In genomic region chr12:123807670-123808069, GRCh38 we compare ENCODE assay signal across 20 cellular contexts. TPM values are rescaled to one million over a fixed set of nuclear protein-coding genes. Genes with fewer than 3 reads are reported as not detected.
DNase-seq lines count a peak whose midpoint lies in the region; ATAC-seq, FAIRE-seq and TF ChIP-seq lines count a peak whose summit lies in the region.
"Had no signal": no experiment of that assay in that cellular context is flagged by ENCODE, and none has a peak within 500 bp of the region (broad histone marks: within the 10 kb centered on the region; RNA-seq: fewer than 3 reads in every experiment).

No MANE protein-coding gene starts in this region.

- H2BK5ac ChIP-seq in H9 (ENCODE audit: insufficient read length, low read length) (no peak overlapping the region), mesendoderm (ENCODE audit: low read length) (no peak overlapping the region)

- H3K56ac ChIP-seq in H9 (ENCODE audit: insufficient read length, low read depth, low read length): no peak overlapping the region
- H3K56ac ChIP-seq in mesendoderm (ENCODE audit: low read length): no peak overlapping the region

- no peak overlapping the region for H3K18ac ChIP-seq in H9 (ENCODE audit: insufficient read length, low read depth, low read length)
- H3K18ac ChIP-seq in mesendoderm (ENCODE audit: low read length): no peak overlapping the region

- H3K79me2 ChIP-seq in H9 (ENCODE audit: insufficient read depth, low read length) (no peaks in the 10 kb centered on the region), astrocyte (ENCODE audit: insufficient read depth, low read length) (no peaks in the 10 kb centered on the region), mesendoderm (ENCODE audit: control insufficient read depth, insufficient read depth, low read length) (no peaks in the 10 kb centered on the region)

- no peaks in the 10 kb centered on the region for H3K79me1 ChIP-seq in H9 (ENCODE audit: insufficient read depth, low read depth, low read length, poor library complexity, severe bottlenecking)
- H3K79me1 ChIP-seq in mesendoderm (ENCODE audit: low read length): no peaks in the 10 kb centered on the region

- H2BK120ac ChIP-seq in H9 (ENCODE audit: low read depth, low read length, poor library complexity, severe bottlenecking): no peak overlapping the region
- no peak overlapping the region for H2BK120ac ChIP-seq in mesendoderm (ENCODE audit: low read depth, low read length)

- H3K27me3 Mint-ChIP-seq in H9 (ENCODE audit: low read depth): peaks cover 68% of the 10 kb centered on the region
- peaks cover 23% of the 10 kb centered on the region for H3K27me3 Mint-ChIP-seq in astrocyte (ENCODE audit: low read depth, unreplicated experiment)

- H3K14ac ChIP-seq in H9 (ENCODE audit: insufficient read depth, low read length): no peak overlapping the region

- no peak overlapping the region for H2BK12ac ChIP-seq in H9 (ENCODE audit: insufficient read length, low read depth, low read length)

- peaks cover 0 to 5% of the 10 kb centered on the region in 2 experiments; a peak in 3 of 4 replicates for H3K4me1 Mint-ChIP-seq in H9
- H3K4me1 Mint-ChIP-seq in astrocyte (ENCODE audit: low read depth, unreplicated experiment): peaks cover 3% of the 10 kb centered on the region
- H3K4me1 Mint-ChIP-seq: stimulated activated naive CD8-positive, alpha-beta T cell treated with anti-CD3 and anti-CD28 coated beads, Interleukin-15, amount 100 ng/mL, for 72 hours had no signal

- no peak overlapping the region for H3K4me3 ChIP-seq in astrocyte (ENCODE audit: insufficient read depth, low read depth, low read length)
- H3K4me3 ChIP-seq in mesendoderm (ENCODE audit: low read length): no peak overlapping the region
- H3K4me3 ChIP-seq: GM12878, MG63, uterus had no signal

- H3K4me1 ChIP-seq in H9 (ENCODE audit: insufficient read depth, low read length) (no peaks in the 10 kb centered on the region), astrocyte (ENCODE audit: insufficient read depth, low read length) (no peaks in the 10 kb centered on the region), mesendoderm (ENCODE audit: control insufficient read depth, low read depth, low read length) (no peaks in the 10 kb centered on the region)
- H3K4me1 ChIP-seq: uterus had no signal

- no peak overlapping the region for H2AK5ac ChIP-seq in H9 (ENCODE audit: insufficient read length, low read length)
- H2AK5ac ChIP-seq in mesendoderm (ENCODE audit: low read length): no peak overlapping the region

- H3K23me2 ChIP-seq in H9 (ENCODE audit: insufficient read length, low read depth, low read length, poor library complexity, severe bottlenecking): no peaks in the 10 kb centered on the region

- no CpG with 5 or more reads among the region's 2 CpGs for WGBS in H9 (ENCODE audit: extremely low coverage, insufficient read length, low lambda C conversion rate)
- no CpG with 5 or more reads among the region's 2 CpGs for whole genome bisulfite sequencing in mesendoderm (ENCODE audit: extremely low coverage, insufficient coverage, low lambda C conversion rate)

- no peaks in the 10 kb centered on the region; a peak in 1 of 5 replicates for H3K9me3 Mint-ChIP-seq in H9
- H3K9me3 Mint-ChIP-seq in astrocyte (ENCODE audit: unreplicated experiment): peaks cover 3% of the 10 kb centered on the region
- H3K9me3 Mint-ChIP-seq: activated T-helper 2 cell treated with anti-CD3 and anti-CD28 coated beads, Interferon-gamma antibody, Interleukin-2, Interleukin-4, amounts not matched to agents 10 μg/mL and 5 μg/mL and 100 μg/mL, durations not matched to agents 14 hours and 24 hours and 36 hours; stimulated activated naive CD8-positive, alpha-beta T cell treated with anti-CD3 and anti-CD28 coated beads, Interleukin-15, amount 100 ng/mL, for 72 hours had no signal

- H3K4me2 ChIP-seq in H9 (ENCODE audit: insufficient read depth, insufficient read length, low read length) (peak overlapping the region; percentile 23), astrocyte (ENCODE audit: low read length) (peak overlapping the region; percentile 26), mesendoderm (ENCODE audit: low read length) (no peak overlapping the region)

- H3K36me3 ChIP-seq in astrocyte (ENCODE audit: insufficient read depth, low read length) (no peaks in the 10 kb centered on the region), mesendoderm (ENCODE audit: control insufficient read depth, insufficient read depth, low read length) (no peaks in the 10 kb centered on the region)
- H3K36me3 ChIP-seq: MG63, uterus had no signal

- H4K8ac ChIP-seq in H9 (replicated peaks; ENCODE audit: insufficient read length, low read depth, low read length): no peak overlapping the region
- no peak overlapping the region for H4K8ac ChIP-seq in mesendoderm (ENCODE audit: low read depth, low read length)

- TF ChIP-seq CTCF in H9 (conservative IDR thresholded peaks at IDR 0.05) (no peak), astrocyte (IDR thresholded peaks at IDR 0.05; ENCODE audit: insufficient read depth, low read depth, low read length) (no peak)

- H3K36me3 Mint-ChIP-seq in H9 (ENCODE audit: insufficient read depth in 1 of 3, low read depth in 3 of 3) (no peaks in the 10 kb centered on the region; a peak in 1 of 7 replicates), astrocyte (ENCODE audit: low read depth, unreplicated experiment) (peaks cover 3% of the 10 kb centered on the region)
- H3K36me3 Mint-ChIP-seq: naive thymus-derived CD4-positive, alpha-beta T cell had no signal

- no peak overlapping the region for H3K9ac ChIP-seq in H9 (ENCODE audit: extremely low read depth, insufficient read length, low read length)
- H3K9ac ChIP-seq in astrocyte (ENCODE audit: low read length): no peak overlapping the region
- H3K9ac ChIP-seq in mesendoderm (ENCODE audit: low read length): no peak overlapping the region

- H3K9me3 ChIP-seq in H9 (ENCODE audit: control insufficient read depth, low read depth, low read length) (no peaks in the 10 kb centered on the region), astrocyte (ENCODE audit: insufficient read depth, low read depth, low read length) (no peaks in the 10 kb centered on the region)
- H3K9me3 ChIP-seq: MG63, uterus had no signal

- H4K20me1 ChIP-seq in H9 (ENCODE audit: control insufficient read depth, insufficient read depth, insufficient read length) (no peaks in the 10 kb centered on the region), astrocyte (ENCODE audit: insufficient read depth, low read length) (no peaks in the 10 kb centered on the region)

- no peak overlapping the region for H4K5ac ChIP-seq in H9 (ENCODE audit: insufficient read length, low read depth, low read length)
- no peak overlapping the region for H4K5ac ChIP-seq in mesendoderm (ENCODE audit: low read length)

- FAIRE-seq in astrocyte (lab: Jason Lieb, UNC): no peak
- no peak for FAIRE-seq in frontal cortex (lab: Jason Lieb, UNC)
- FAIRE-seq: GM12878 had no signal

- H3K27me3 ChIP-seq in H9 (ENCODE audit: insufficient read depth, low read length) (no peaks in the 10 kb centered on the region), astrocyte (ENCODE audit: insufficient read depth, low read length) (peaks cover 5% of the 10 kb centered on the region), mesendoderm (ENCODE audit: insufficient read depth, low read length, poor library complexity) (no peaks in the 10 kb centered on the region)
- H3K27me3 ChIP-seq: MG63, uterus had no signal

- H2BK15ac ChIP-seq in H9 (ENCODE audit: low read depth, low read length) (no peak overlapping the region), mesendoderm (replicated peaks; ENCODE audit: low read depth) (no peak overlapping the region)

- H3K27ac Mint-ChIP-seq in H9 (no peak overlapping the region), astrocyte (ENCODE audit: unreplicated experiment) (peak overlapping the region; percentile 20)
- H3K27ac Mint-ChIP-seq: activated T-helper 2 cell treated with anti-CD3 and anti-CD28 coated beads, Interferon-gamma antibody, Interleukin-2, Interleukin-4, amounts not matched to agents 10 μg/mL and 5 μg/mL and 100 μg/mL, durations not matched to agents 14 hours and 24 hours and 36 hours; T-helper 17 cell had no signal

- no peak for ATAC-seq in GM19397 (IDR thresholded peaks at IDR 0.05; ENCODE audit: unreplicated experiment)
- ATAC-seq: GM12878; naive thymus-derived CD4-positive, alpha-beta T cell; stimulated activated naive CD8-positive, alpha-beta T cell treated with anti-CD3 and anti-CD28 coated beads, Interleukin-15, amount 100 ng/mL, for 72 hours; T-helper 17 cell had no signal

- no peak overlapping the region for H4K91ac ChIP-seq in H9 (ENCODE audit: insufficient read length, low read depth, low read length)

- H3T11ph ChIP-seq in H9 (ENCODE audit: low read length): no peak overlapping the region

- no peak overlapping the region for H2BK20ac ChIP-seq in H9 (ENCODE audit: low read depth, low read length, poor library complexity, severe bottlenecking)

- H3K23ac ChIP-seq in H9 (ENCODE audit: insufficient read length, low read depth, low read length) (no peak overlapping the region), mesendoderm (ENCODE audit: low read length) (no peak overlapping the region)

- no peak overlapping the region for H2AFZ ChIP-seq in H9 (ENCODE audit: low read length)
- no peak overlapping the region for H2AFZ ChIP-seq in astrocyte (ENCODE audit: low read depth, low read length)

- no peak overlapping the region; a peak in 2 of 5 replicates for H3K4me3 Mint-ChIP-seq in H9
- no peak overlapping the region for H3K4me3 Mint-ChIP-seq in astrocyte (ENCODE audit: unreplicated experiment)
- H3K4me3 Mint-ChIP-seq: naive thymus-derived CD4-positive, alpha-beta T cell; stimulated activated naive CD8-positive, alpha-beta T cell treated with anti-CD3 and anti-CD28 coated beads, Interleukin-15, amount 100 ng/mL, for 72 hours; T-helper 17 cell had no signal

- H3K27ac ChIP-seq in H9 (ENCODE audit: insufficient read length, low read depth, low read length) (no peak overlapping the region), astrocyte (ENCODE audit: low read depth, low read length) (no peak overlapping the region), mesendoderm (ENCODE audit: low read depth, low read length) (no peak overlapping the region)
- H3K27ac ChIP-seq: uterus had no signal

- H3K4ac ChIP-seq in H9 (ENCODE audit: low read depth, low read length) (no peak overlapping the region), mesendoderm (ENCODE audit: low read depth, low read length) (no peak overlapping the region)

- peak; percentile 11 for DNase-seq in A172 (ENCODE audit: low spot score)
- no peak for DNase-seq in H9
- peak; percentile 7 for DNase-seq in astrocyte (ENCODE audit: low read depth)
- DNase-seq in mesendoderm: peak; percentile 18
- DNase-seq in GOT3 (lab: John Stamatoyannopoulos, UW): no peak
- DNase-seq in T-helper 2 cell: no peak
- no peak for DNase-seq in frontal cortex (ENCODE audit: low spot score in 2 of 2)
- DNase-seq: amniotic stem cell; cerebellar nuclear complex; MG63; naive thymus-derived CD4-positive, alpha-beta T cell; NCI-H2081; NCI-H774; RPMI8226; stimulated activated naive CD8-positive, alpha-beta T cell treated with anti-CD3 and anti-CD28 coated beads, Interleukin-15, amount 100 ng/mL, for 72 hours; T-helper 17 cell; uterus had no signal

RNA-seq across cellular contexts. Expression of gene DNAH10, which starts 45.6 kb away (rescaled TPM):
- total RNA-seq in A172 (2014; rRNA removed; shearing (Covaris generic)): 0.09 and 1.1 TPM in 2 replicates
- 0.17 and 0.22 TPM in 2 replicates for total RNA-seq in H9 (2021)
- total RNA-seq in astrocyte: 0.54 and 1.2 TPM in 2 replicates
- polyA plus RNA-seq in mesendoderm (2013, experiment 1 of 2): 0.25 TPM
- polyA plus RNA-seq in mesendoderm (2013, experiment 2 of 2): 0.21 TPM
- total RNA-seq in frontal cortex: 22.4 TPM

Comparison
In these comparisons a context has a peak if more than half of its experiments do, and no peak if none do; other contexts are left out.
1. DNase-seq: peak in A172 (single experiment), astrocyte (single experiment) and mesendoderm (single experiment); none in H9 (single experiment), GOT3 (single experiment), T-helper 2 cell (0 of 5) and frontal cortex (0 of 2).
2. RNA of gene DNAH10, which starts 45.6 kb away (total RNA-seq): 22.4 TPM in frontal cortex (single experiment); 0.54 to 1.2 TPM in astrocyte, 0.17 to 0.22 TPM in H9 and 0.09 to 1.1 TPM in A172; every median in the first group is over 10 times any median in the second.